ENCODE assay signal across 1 cellular context in the genomic region with DNA sequence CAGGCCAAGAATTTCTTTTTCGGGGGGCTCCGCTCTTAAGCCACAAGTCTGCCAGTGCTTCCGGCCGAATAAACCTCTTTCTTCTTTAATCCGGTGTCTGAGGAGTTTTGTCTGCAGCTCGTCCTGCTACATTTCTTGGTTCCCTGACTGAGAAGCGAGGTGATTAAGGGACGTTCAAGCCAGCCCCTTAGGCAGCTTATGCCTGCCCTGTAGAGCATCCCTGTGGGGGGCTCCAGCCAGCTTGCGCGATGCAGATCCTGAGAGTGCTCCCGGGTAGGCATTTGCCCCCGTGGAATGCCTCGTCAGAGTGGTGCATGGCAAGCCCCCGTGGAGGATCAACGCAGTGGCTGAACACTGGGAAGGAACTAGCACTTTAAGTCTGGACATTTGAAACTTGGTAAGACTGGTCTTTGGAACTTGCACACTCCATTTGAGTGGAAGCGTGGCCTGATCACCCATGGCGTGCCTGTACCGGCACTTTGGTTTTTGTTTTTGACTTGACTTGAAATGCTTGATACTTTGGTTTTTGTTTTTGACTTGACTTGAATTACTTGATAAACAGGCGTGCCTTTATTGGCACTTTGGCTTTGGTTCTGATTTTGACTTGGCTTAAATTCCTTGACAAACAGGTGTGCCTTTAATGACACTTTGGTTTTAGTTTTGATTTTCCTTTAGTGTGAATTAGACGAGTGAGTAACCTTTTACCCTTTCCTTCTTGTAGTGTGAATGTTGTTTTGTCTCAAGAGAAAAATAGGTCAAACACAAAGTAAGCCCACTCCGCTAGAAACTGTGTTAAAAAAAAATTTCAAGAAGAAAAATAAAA.
TF ChIP-seq lines count a peak whose summit lies in the region.

No MANE protein-coding gene starts in this region.

TF ChIP-seq in GM12878, 131 proteins besides CTCF, POLR2A, EP300 and RAD21:
- TF ChIP-seq RCOR1 (conservative IDR thresholded peaks at IDR 0.05; ENCODE audit: low read depth, low read length) (no peak), PAX8 (IDR thresholded peaks at IDR 0.05) (no peak), JUND (IDR thresholded peaks at IDR 0.05; ENCODE audit: low read depth, low read length) (no peak), TCF12 (IDR thresholded peaks at IDR 0.05; ENCODE audit: low read depth, low read length) (no peak), CEBPB (IDR thresholded peaks at IDR 0.05; ENCODE audit: borderline replicate concordance in 1 of 2, low read depth in 2 of 2, low read length in 2 of 2) (no peak)
- TF ChIP-seq, protein P1, sequence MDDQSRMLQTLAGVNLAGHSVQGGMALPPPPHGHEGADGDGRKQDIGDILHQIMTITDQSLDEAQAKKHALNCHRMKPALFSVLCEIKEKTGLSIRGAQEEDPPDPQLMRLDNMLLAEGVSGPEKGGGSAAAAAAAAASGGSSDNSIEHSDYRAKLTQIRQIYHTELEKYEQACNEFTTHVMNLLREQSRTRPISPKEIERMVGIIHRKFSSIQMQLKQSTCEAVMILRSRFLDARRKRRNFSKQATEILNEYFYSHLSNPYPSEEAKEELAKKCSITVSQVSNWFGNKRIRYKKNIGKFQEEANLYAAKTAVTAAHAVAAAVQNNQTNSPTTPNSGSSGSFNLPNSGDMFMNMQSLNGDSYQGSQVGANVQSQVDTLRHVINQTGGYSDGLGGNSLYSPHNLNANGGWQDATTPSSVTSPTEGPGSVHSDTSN (IDR thresholded peaks at IDR 0.05; ENCODE audit: insufficient replicate concordance, low read depth, low read length), result no peak
- TF ChIP-seq, protein P2, sequence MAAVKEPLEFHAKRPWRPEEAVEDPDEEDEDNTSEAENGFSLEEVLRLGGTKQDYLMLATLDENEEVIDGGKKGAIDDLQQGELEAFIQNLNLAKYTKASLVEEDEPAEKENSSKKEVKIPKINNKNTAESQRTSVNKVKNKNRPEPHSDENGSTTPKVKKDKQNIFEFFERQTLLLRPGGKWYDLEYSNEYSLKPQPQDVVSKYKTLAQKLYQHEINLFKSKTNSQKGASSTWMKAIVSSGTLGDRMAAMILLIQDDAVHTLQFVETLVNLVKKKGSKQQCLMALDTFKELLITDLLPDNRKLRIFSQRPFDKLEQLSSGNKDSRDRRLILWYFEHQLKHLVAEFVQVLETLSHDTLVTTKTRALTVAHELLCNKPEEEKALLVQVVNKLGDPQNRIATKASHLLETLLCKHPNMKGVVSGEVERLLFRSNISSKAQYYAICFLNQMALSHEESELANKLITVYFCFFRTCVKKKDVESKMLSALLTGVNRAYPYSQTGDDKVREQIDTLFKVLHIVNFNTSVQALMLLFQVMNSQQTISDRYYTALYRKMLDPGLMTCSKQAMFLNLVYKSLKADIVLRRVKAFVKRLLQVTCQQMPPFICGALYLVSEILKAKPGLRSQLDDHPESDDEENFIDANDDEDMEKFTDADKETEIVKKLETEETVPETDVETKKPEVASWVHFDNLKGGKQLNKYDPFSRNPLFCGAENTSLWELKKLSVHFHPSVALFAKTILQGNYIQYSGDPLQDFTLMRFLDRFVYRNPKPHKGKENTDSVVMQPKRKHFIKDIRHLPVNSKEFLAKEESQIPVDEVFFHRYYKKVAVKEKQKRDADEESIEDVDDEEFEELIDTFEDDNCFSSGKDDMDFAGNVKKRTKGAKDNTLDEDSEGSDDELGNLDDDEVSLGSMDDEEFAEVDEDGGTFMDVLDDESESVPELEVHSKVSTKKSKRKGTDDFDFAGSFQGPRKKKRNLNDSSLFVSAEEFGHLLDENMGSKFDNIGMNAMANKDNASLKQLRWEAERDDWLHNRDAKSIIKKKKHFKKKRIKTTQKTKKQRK (IDR thresholded peaks at IDR 0.05; ENCODE audit: low read depth, low read length), result no peak
- TF ChIP-seq, protein P3, sequence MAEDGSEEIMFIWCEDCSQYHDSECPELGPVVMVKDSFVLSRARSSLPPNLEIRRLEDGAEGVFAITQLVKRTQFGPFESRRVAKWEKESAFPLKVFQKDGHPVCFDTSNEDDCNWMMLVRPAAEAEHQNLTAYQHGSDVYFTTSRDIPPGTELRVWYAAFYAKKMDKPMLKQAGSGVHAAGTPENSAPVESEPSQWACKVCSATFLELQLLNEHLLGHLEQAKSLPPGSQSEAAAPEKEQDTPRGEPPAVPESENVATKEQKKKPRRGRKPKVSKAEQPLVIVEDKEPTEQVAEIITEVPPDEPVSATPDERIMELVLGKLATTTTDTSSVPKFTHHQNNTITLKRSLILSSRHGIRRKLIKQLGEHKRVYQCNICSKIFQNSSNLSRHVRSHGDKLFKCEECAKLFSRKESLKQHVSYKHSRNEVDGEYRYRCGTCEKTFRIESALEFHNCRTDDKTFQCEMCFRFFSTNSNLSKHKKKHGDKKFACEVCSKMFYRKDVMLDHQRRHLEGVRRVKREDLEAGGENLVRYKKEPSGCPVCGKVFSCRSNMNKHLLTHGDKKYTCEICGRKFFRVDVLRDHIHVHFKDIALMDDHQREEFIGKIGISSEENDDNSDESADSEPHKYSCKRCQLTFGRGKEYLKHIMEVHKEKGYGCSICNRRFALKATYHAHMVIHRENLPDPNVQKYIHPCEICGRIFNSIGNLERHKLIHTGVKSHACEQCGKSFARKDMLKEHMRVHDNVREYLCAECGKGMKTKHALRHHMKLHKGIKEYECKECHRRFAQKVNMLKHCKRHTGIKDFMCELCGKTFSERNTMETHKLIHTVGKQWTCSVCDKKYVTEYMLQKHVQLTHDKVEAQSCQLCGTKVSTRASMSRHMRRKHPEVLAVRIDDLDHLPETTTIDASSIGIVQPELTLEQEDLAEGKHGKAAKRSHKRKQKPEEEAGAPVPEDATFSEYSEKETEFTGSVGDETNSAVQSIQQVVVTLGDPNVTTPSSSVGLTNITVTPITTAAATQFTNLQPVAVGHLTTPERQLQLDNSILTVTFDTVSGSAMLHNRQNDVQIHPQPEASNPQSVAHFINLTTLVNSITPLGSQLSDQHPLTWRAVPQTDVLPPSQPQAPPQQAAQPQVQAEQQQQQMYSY (CRISPR knock-in tag; IDR thresholded peaks at IDR 0.05), result no peak
- TF ChIP-seq, protein P4, sequence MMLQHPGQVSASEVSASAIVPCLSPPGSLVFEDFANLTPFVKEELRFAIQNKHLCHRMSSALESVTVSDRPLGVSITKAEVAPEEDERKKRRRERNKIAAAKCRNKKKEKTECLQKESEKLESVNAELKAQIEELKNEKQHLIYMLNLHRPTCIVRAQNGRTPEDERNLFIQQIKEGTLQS (IDR thresholded peaks at IDR 0.05; ENCODE audit: borderline replicate concordance, extremely low read depth, low read depth, low read length), result no peak
- TF ChIP-seq, protein P5, sequence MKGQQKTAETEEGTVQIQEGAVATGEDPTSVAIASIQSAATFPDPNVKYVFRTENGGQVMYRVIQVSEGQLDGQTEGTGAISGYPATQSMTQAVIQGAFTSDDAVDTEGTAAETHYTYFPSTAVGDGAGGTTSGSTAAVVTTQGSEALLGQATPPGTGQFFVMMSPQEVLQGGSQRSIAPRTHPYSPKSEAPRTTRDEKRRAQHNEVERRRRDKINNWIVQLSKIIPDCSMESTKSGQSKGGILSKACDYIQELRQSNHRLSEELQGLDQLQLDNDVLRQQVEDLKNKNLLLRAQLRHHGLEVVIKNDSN (IDR thresholded peaks at IDR 0.05; ENCODE audit: borderline replicate concordance, extremely low read length, insufficient read depth, low read depth, low read length), result no peak
